In the genomic region with DNA sequence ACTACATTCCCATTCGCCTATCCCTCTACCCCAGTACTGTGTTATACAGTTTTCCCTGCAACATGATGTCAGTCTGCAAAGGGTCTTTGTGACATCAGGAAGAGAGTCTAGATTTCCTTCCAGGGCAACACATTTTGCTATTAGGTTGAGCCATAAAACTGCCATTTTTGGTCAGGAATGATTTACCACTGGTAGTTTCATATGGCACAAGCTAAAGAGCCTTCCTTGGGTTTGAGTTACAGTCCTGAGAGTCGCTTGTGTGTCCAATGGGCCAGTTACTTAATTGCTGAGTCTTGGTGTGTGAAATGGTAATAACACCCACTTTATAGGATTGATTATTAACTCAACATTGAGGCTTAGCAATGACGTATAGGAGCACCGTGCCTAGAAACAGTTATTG, we compare ENCODE assay signal across 1 cellular context.
TF ChIP-seq lines count a peak whose summit lies in the region.

No MANE protein-coding gene starts in this region.

TF ChIP-seq in IMR-90, 13 proteins besides CTCF, POLR2A, EP300 and RAD21:
- TF ChIP-seq RFX5 (IDR thresholded peaks at IDR 0.05; ENCODE audit: low read depth, low read length) (no peak), FOS (IDR thresholded peaks at IDR 0.05; ENCODE audit: low read depth, low read length) (no peak), CHD1 (IDR thresholded peaks at IDR 0.05; ENCODE audit: low read depth, low read length) (no peak), RCOR1 (IDR thresholded peaks at IDR 0.05; ENCODE audit: insufficient replicate concordance, low read length) (no peak), MAFK (IDR thresholded peaks at IDR 0.05; ENCODE audit: low read depth, low read length) (no peak), MAZ (IDR thresholded peaks at IDR 0.05; ENCODE audit: borderline replicate concordance, low read depth, low read length) (no peak), MXI1 (IDR thresholded peaks at IDR 0.05; ENCODE audit: borderline replicate concordance, low read depth, low read length) (no peak), NFE2L2 (IDR thresholded peaks at IDR 0.05; ENCODE audit: low read depth, low read length) (no peak), BHLHE40 (IDR thresholded peaks at IDR 0.05; ENCODE audit: low read depth, low read length) (no peak), SMC3 (IDR thresholded peaks at IDR 0.05; ENCODE audit: low read depth, low read length) (no peak), CEBPB (IDR thresholded peaks at IDR 0.05; ENCODE audit: low read depth, low read length) (no peak)
- TF ChIP-seq, protein P1, sequence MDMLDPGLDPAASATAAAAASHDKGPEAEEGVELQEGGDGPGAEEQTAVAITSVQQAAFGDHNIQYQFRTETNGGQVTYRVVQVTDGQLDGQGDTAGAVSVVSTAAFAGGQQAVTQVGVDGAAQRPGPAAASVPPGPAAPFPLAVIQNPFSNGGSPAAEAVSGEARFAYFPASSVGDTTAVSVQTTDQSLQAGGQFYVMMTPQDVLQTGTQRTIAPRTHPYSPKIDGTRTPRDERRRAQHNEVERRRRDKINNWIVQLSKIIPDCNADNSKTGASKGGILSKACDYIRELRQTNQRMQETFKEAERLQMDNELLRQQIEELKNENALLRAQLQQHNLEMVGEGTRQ (IDR thresholded peaks at IDR 0.05; ENCODE audit: low read depth, low read length): no peak
- TF ChIP-seq, protein P2, sequence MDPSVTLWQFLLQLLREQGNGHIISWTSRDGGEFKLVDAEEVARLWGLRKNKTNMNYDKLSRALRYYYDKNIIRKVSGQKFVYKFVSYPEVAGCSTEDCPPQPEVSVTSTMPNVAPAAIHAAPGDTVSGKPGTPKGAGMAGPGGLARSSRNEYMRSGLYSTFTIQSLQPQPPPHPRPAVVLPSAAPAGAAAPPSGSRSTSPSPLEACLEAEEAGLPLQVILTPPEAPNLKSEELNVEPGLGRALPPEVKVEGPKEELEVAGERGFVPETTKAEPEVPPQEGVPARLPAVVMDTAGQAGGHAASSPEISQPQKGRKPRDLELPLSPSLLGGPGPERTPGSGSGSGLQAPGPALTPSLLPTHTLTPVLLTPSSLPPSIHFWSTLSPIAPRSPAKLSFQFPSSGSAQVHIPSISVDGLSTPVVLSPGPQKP (IDR thresholded peaks at IDR 0.05; ENCODE audit: borderline replicate concordance, low read depth, low read length): no peak
TF ChIP-seq in IMR-90: peak in this region for 0.
